In the genomic region with DNA sequence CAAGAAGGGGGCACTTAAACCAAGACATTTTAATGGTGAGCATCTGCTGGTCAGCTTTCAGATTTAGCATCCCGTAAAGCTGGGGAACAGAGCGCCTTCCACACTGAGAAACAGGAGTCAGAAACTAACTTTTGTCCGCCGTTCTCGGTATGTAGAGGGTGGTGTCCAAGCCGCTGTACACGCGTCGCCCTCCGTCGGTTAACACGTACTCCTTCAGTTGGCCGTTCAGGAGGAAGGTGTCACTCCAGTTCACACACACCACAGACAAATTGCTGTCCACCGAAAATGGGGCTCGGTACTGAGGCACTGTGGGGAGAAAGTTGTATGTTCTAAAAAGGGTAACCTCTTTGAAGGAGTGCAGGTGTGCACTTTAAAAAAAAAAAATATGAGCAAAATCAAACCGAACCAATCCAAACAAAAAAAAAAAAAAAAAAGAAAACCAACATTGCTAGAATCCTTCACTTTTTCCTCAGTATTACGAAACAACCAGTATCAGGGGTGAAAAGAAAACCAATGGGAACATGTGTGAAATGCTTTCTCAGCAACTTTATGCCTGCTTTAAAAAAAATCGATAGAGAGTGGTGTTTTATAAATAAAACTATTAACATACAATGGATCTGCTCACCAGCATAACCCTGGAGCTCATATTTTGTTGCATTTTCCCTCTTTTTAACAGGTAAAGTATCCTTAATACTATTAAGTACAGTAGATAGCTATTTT, we compare ENCODE assay signal across 24 cellular contexts.
A peak's percentile ranks its signal among the peaks of the same experiment; 100 is the strongest.
DNase-seq lines count a peak whose midpoint lies in the region; ATAC-seq, FAIRE-seq and TF ChIP-seq lines count a peak whose summit lies in the region.
"Had no signal": no experiment of that assay in that cellular context is flagged by ENCODE, and none has a peak within 500 bp of the region (broad histone marks: within the 10 kb centered on the region; RNA-seq: fewer than 3 reads in every experiment).

No MANE protein-coding gene starts in this region.

- no peak overlapping the region for H4K91ac ChIP-seq in H1 (replicated peaks; ENCODE audit: insufficient read length, low read length)

- H2BK20ac ChIP-seq in H1 (ENCODE audit: low read length) = no peak overlapping the region

- H4K8ac ChIP-seq in H1 (ENCODE audit: extremely low read depth, insufficient read depth, low read length) = no peak overlapping the region

- TF ChIP-seq RAD21 in H1 (IDR thresholded peaks at IDR 0.05 in 1 of 2, conservative IDR thresholded peaks at IDR 0.05 in 1 of 2; ENCODE audit: low read depth in 2 of 2, low read length in 2 of 2) (no peak), HepG2 (CRISPR knock-in tag; IDR thresholded peaks at IDR 0.05) (no peak)

- TF ChIP-seq EP300 in H1 (IDR thresholded peaks at IDR 0.05; ENCODE audit: borderline replicate concordance in 1 of 2, low read depth in 2 of 2, low read length in 2 of 2) (no peak), HepG2 (IDR thresholded peaks at IDR 0.05; ENCODE audit: low read depth in 2 of 2, low read length in 2 of 2) (no peak), HepG2 (CRISPR knock-in tag; IDR thresholded peaks at IDR 0.05; ENCODE audit: borderline replicate concordance) (no peak)

- no peak for FAIRE-seq in H1 (lab: Jason Lieb, UNC)
- no peak for FAIRE-seq in HepG2 (lab: Jason Lieb, UNC)
- FAIRE-seq: A204.1, GM12878, GM12892, GM18507, GM19239 had no signal

- ATAC-seq in GM23338 (no peak), HepG2 (no peak), right lobe of liver (peak in 3 of 4 donors; percentile 4 to 15 (median 6)), GM19455 (IDR thresholded peaks at IDR 0.05; ENCODE audit: unreplicated experiment) (no peak), HG02678 (IDR thresholded peaks at IDR 0.05; ENCODE audit: unreplicated experiment) (no peak)
- ATAC-seq: CD8-positive, alpha-beta T cell; GM12878 had no signal

- H3K23me2 ChIP-seq in H1 (ENCODE audit: low read depth, low read length) = no peaks in the 10 kb centered on the region; the same call in 1 of the 2 replicates

- H3K4me1 Mint-ChIP-seq in GM23338 = peaks cover 21% of the 10 kb centered on the region
- H3K4me1 Mint-ChIP-seq: B cell had no signal

- no peaks in the 10 kb centered on the region for H3K27me3 Mint-ChIP-seq in GM23338 (ENCODE audit: insufficient read depth, low read depth, poor library complexity)
- H3K27me3 Mint-ChIP-seq: B cell had no signal

- no peak overlapping the region for H3K4me3 Mint-ChIP-seq in GM23338
- H3K4me3 Mint-ChIP-seq: B cell; CD4-positive, alpha-beta T cell; CD8-positive, alpha-beta T cell had no signal

- 0 out of 2 replicates have a peak, but pooled peaks cover 4% of the 10 kb centered on the region for H3K9me2 ChIP-seq in GM23338 (ENCODE audit: insufficient read depth)

- H3K27ac Mint-ChIP-seq in GM23338 = no peak overlapping the region
- H3K27ac Mint-ChIP-seq: B cell; CD4-positive, alpha-beta T cell; CD8-positive, alpha-beta T cell had no signal

- H3K27me3 ChIP-seq in GM23338 (ENCODE audit: insufficient read depth) = no peaks in the 10 kb centered on the region
- H3K27me3 ChIP-seq in H1 (replicated peaks in 1 of 4; ENCODE audit: control insufficient read depth in 3 of 4, extremely low read depth in 1 of 4, insufficient read depth in 3 of 4, low read length in 3 of 4) = no peaks in the 10 kb centered on the region
- no peaks in the 10 kb centered on the region for H3K27me3 ChIP-seq in HepG2 (ENCODE audit: control insufficient read depth in 1 of 2, insufficient read depth in 2 of 2, low read length in 2 of 2)
- H3K27me3 ChIP-seq in right lobe of liver = no peaks in the 10 kb centered on the region
- H3K27me3 ChIP-seq in smooth muscle cell (ENCODE audit: low read depth) = no peaks in the 10 kb centered on the region
- H3K27me3 ChIP-seq: BLaER1 treated with 17β-estradiol and CSF1 and Interleukin-3, amounts not matched to agents 10 nM and 100 nM had no signal

- 95% methylated on average over 18 of the region's 18 CpGs; no CpG with 5 or more reads in 1 of the 2 experiments for WGBS in H1 (ENCODE audit: extremely low coverage in 1 of 2, insufficient coverage in 1 of 2, insufficient read length in 1 of 2, insufficient replicate concordance in 2 of 2, low coverage in 1 of 2, low lambda C conversion rate in 2 of 2, missing lambda C conversion rate in 1 of 2), 2 experiments
- WGBS in HepG2 (ENCODE audit: low lambda C conversion rate) = 75% methylated on average over 18 of the region's 18 CpGs
- WGBS in right lobe of liver (ENCODE audit: insufficient coverage, low coverage, low lambda C conversion rate, missing lambda C conversion rate) = 12% methylated on average over 18 of the region's 18 CpGs
- WGBS in smooth muscle cell (ENCODE audit: low lambda C conversion rate) = 94% methylated on average over 18 of the region's 18 CpGs

- H3F3A ChIP-seq in GM23338 (replicated peaks; ENCODE audit: low read depth) (no peaks in the 10 kb centered on the region), smooth muscle cell (ENCODE audit: low read depth) (no peaks in the 10 kb centered on the region)

- no peaks in the 10 kb centered on the region for H3K9me3 Mint-ChIP-seq in GM23338
- H3K9me3 Mint-ChIP-seq: CD4-positive, alpha-beta T cell had no signal

- DNase-seq in GM23338 (ENCODE audit: low spot score) (no peak), H1 (ENCODE audit: low read depth in 1 of 2, low spot score in 2 of 2) (no peak), HepG2 (ENCODE audit: low spot score) (no peak), right lobe of liver (peak in 1 of 3 donors; percentile 53), smooth muscle cell (lab: John Stamatoyannopoulos, UW; ENCODE audit: unreplicated experiment) (no peak), GOT3 (lab: John Stamatoyannopoulos, UW) (no peak)
- DNase-seq: 8988T; AML-193; Caco-2; Calu3; CD4-positive, alpha-beta T cell; CD8-positive, alpha-beta T cell; DMS79 treated with DMSO at 0.1 percent for 48 hours; GF-D8 had no signal

- H3K27ac ChIP-seq in GM23338 (ENCODE audit: low read depth) (no peak overlapping the region), H1 (ENCODE audit: low read depth, low read length) (no peak overlapping the region), HepG2 (ENCODE audit: extremely low read length, insufficient read depth, low read length) (no peak overlapping the region), right lobe of liver (peak overlapping the region; percentile 41 to 95 (median 80)), smooth muscle cell (ENCODE audit: low read depth) (no peak overlapping the region)
- H3K27ac ChIP-seq: BLaER1 treated with 17β-estradiol and CSF1 and Interleukin-3, amounts not matched to agents 10 nM and 100 nM; C4-2B had no signal

- H2BK15ac ChIP-seq in H1 (ENCODE audit: low read length) = no peak overlapping the region

- no peak overlapping the region for H2BK5ac ChIP-seq in H1 (ENCODE audit: low read depth, low read length)

- no peak overlapping the region for H2BK120ac ChIP-seq in H1 (replicated peaks; ENCODE audit: low read depth, low read length)

- no peak overlapping the region for H3K4ac ChIP-seq in H1 (replicated peaks; ENCODE audit: insufficient read length, low read depth, low read length)

- H2AK5ac ChIP-seq in H1 (ENCODE audit: low read depth, low read length) = no peak overlapping the region

- CTCF ChIA-PET in H1 (lab: Charles Lee; ENCODE audit: partially characterized antibody) (interaction anchor here (1.4 kb wide), 1 partner anchor 31 kb away, joined by 3 read pairs; no protein-coding TSS in a partner anchor), HepG2 (lab: Yijun Ruan, JAX; ENCODE audit: low intra/inter-chr PET ratio, low total read pairs) (no interaction called here)

- H3K4me3 ChIP-seq in GM23338 (no peak overlapping the region), H1 (ENCODE audit: extremely low read depth in 1 of 4, insufficient read depth in 2 of 4, low read depth in 3 of 4, low read length in 4 of 4) (no peak overlapping the region), HepG2 (replicated peaks in 1 of 3; ENCODE audit: insufficient read depth in 1 of 3, low read depth in 2 of 3, low read length in 3 of 3) (no peak overlapping the region), right lobe of liver (peak overlapping the region; percentile 1 to 39 (median 31)), smooth muscle cell (no peak overlapping the region)
- H3K4me3 ChIP-seq: BLaER1 treated with 17β-estradiol and CSF1 and Interleukin-3, amounts not matched to agents 10 nM and 100 nM; GM12878 had no signal

- H3K79me2 ChIP-seq in GM23338 (replicated peaks; ENCODE audit: insufficient read depth) (no peaks in the 10 kb centered on the region), H1 (ENCODE audit: control insufficient read depth in 1 of 2, insufficient read depth in 2 of 2, low read length in 2 of 2) (no peaks in the 10 kb centered on the region), HepG2 (ENCODE audit: insufficient read depth, low read length) (no peaks in the 10 kb centered on the region), smooth muscle cell (ENCODE audit: low read depth) (no peaks in the 10 kb centered on the region)

- TF ChIP-seq CTCF in GM23338 (conservative IDR thresholded peaks at IDR 0.05; ENCODE audit: low read depth in 2 of 2) = no peak
- TF ChIP-seq CTCF in H1 (IDR thresholded peaks at IDR 0.05; ENCODE audit: control extremely low read depth in 1 of 3, insufficient read depth in 1 of 3, low read depth in 1 of 3, low read length in 3 of 3) = no peak
- TF ChIP-seq CTCF in HepG2 (CRISPR knock-in tag; IDR thresholded peaks at IDR 0.05) = no peak
- TF ChIP-seq CTCF in right lobe of liver (IDR thresholded peaks at IDR 0.05) = no peak
- no peak for TF ChIP-seq CTCF in smooth muscle cell (IDR thresholded peaks at IDR 0.05; ENCODE audit: borderline replicate concordance, insufficient read depth, poor library complexity, severe bottlenecking)

- no peak overlapping the region for H3K56ac ChIP-seq in H1 (replicated peaks; ENCODE audit: insufficient read length, low read depth, low read length)

- no peak overlapping the region for H2BK12ac ChIP-seq in H1 (ENCODE audit: low read depth, low read length)

- H3K9ac ChIP-seq in H1 (replicated peaks in 1 of 4; ENCODE audit: extremely low read depth in 1 of 4, low read depth in 3 of 4, low read length in 3 of 4) = no peak overlapping the region
- H3K9ac ChIP-seq in HepG2 (ENCODE audit: insufficient read depth, low read depth, low read length) = no peak overlapping the region
- no peak overlapping the region for H3K9ac ChIP-seq in smooth muscle cell (ENCODE audit: low read depth)
- H3K9ac ChIP-seq: BLaER1 treated with 17β-estradiol and CSF1 and Interleukin-3, amounts not matched to agents 10 nM and 100 nM had no signal

- H3K36me3 Mint-ChIP-seq in GM23338 (ENCODE audit: low read depth) = no peaks in the 10 kb centered on the region
- H3K36me3 Mint-ChIP-seq: CD8-positive, alpha-beta T cell had no signal

- no peaks in the 10 kb centered on the region for H3K79me1 ChIP-seq in H1 (ENCODE audit: low read depth, low read length)

- intact Hi-C loops in HepG2 (cut with micrococcal nuclease; ENCODE audit: unreplicated experiment) = no loop called here
- intact Hi-C loops in right lobe of liver (cut with DNase I) = no loop called here

- H3K4me2 ChIP-seq in GM23338 = no peak overlapping the region
- H3K4me2 ChIP-seq in H1 (ENCODE audit: insufficient read depth in 1 of 2, low read depth in 2 of 2, low read length in 2 of 2) = no peak overlapping the region
- H3K4me2 ChIP-seq in HepG2 (ENCODE audit: low read depth, low read length) = no peak overlapping the region
- no peak overlapping the region for H3K4me2 ChIP-seq in smooth muscle cell
- H3K4me2 ChIP-seq: BLaER1 treated with 17β-estradiol and CSF1 and Interleukin-3, amounts not matched to agents 10 nM and 100 nM had no signal

- H4K20me1 ChIP-seq in GM23338 (replicated peaks; ENCODE audit: insufficient read depth) (no peaks in the 10 kb centered on the region), H1 (replicated peaks in 1 of 2; ENCODE audit: control insufficient read depth in 1 of 2, insufficient read depth in 2 of 2, low read length in 2 of 2) (no peaks in the 10 kb centered on the region), HepG2 (ENCODE audit: insufficient read depth, low read length) (no peaks in the 10 kb centered on the region), smooth muscle cell (ENCODE audit: low read depth) (no peaks in the 10 kb centered on the region)
- H4K20me1 ChIP-seq: BLaER1 treated with 17β-estradiol and CSF1 and Interleukin-3, amounts not matched to agents 10 nM and 100 nM had no signal

- no peaks in the 10 kb centered on the region for H3K9me3 ChIP-seq in H1 (ENCODE audit: insufficient read depth in 2 of 2, low read depth in 1 of 2, low read length in 1 of 2)
- no peaks in the 10 kb centered on the region for H3K9me3 ChIP-seq in HepG2 (ENCODE audit: low read length)
- H3K9me3 ChIP-seq in right lobe of liver = no peaks in the 10 kb centered on the region
- H3K9me3 ChIP-seq in smooth muscle cell (replicated peaks; ENCODE audit: low read depth) = no peaks in the 10 kb centered on the region
- H3K9me3 ChIP-seq: BLaER1 treated with 17β-estradiol and CSF1 and Interleukin-3, amounts not matched to agents 10 nM and 100 nM; Caco-2 had no signal

- no TSS peak for BruUV-seq in HepG2 (replicated peaks; lab: Mats Ljungman, UMichigan)

- POLR2A ChIA-PET in H1 (lab: Charles Lee; ENCODE audit: partially characterized antibody) = no interaction called here
- POLR2A ChIA-PET in HepG2 (lab: Yijun Ruan, JAX) = no interaction called here

- in situ Hi-C loops in HepG2 (cut with HindIII; ENCODE audit: extremely low pct_ligation_motif_present, low pct_unique_long_range_greater_than_20kb) = no loop called here

- H3K14ac ChIP-seq in H1 (ENCODE audit: insufficient read length) = no peak overlapping the region

- no peak overlapping the region for H4K5ac ChIP-seq in H1 (ENCODE audit: insufficient read length, low read depth, low read length)

- H3K4me1 ChIP-seq in GM23338 (ENCODE audit: insufficient read depth) (no peaks in the 10 kb centered on the region), H1 (replicated peaks in 1 of 4; ENCODE audit: control insufficient read depth in 3 of 4, insufficient read depth in 4 of 4, low read length in 3 of 4) (peaks cover 3 to 11% (median 6%) of the 10 kb centered on the region in 4 experiments; a peak in 3 of 7 replicates), HepG2 (ENCODE audit: insufficient read depth, low read length) (peaks cover 39% of the 10 kb centered on the region), right lobe of liver (peaks cover 0 to 81% (median 37%) of the 10 kb centered on the region in 4 donors), smooth muscle cell (ENCODE audit: low read depth) (no peaks in the 10 kb centered on the region)
- H3K4me1 ChIP-seq: BLaER1 treated with 17β-estradiol and CSF1 and Interleukin-3, amounts not matched to agents 10 nM and 100 nM had no signal

- H3K18ac ChIP-seq in H1 (ENCODE audit: extremely low read depth, low read length) = no peak overlapping the region

- peak overlapping the region; percentile 28; the same call in 1 of the 2 replicates for H2AFZ ChIP-seq in GM23338
- H2AFZ ChIP-seq in H1 (ENCODE audit: low read length) = 0 out of 2 replicates have a peak overlapping the region, but pooled peaks have one; percentile 55
- H2AFZ ChIP-seq in HepG2 (ENCODE audit: low read length) = no peak overlapping the region
- no peak overlapping the region for H2AFZ ChIP-seq in smooth muscle cell (ENCODE audit: low read depth)

- H3K23ac ChIP-seq in H1 (ENCODE audit: insufficient read length) = no peak overlapping the region

- TF ChIP-seq POLR2A in H1 (IDR thresholded peaks at IDR 0.05; ENCODE audit: control extremely low read depth in 1 of 2, low read depth in 2 of 2, low read length in 2 of 2) (no peak), HepG2 (IDR thresholded peaks at IDR 0.05; ENCODE audit: insufficient read depth in 1 of 2, low read depth in 2 of 2, low read length in 2 of 2) (no peak), right lobe of liver (IDR thresholded peaks at IDR 0.05) (no peak)

- H3K36me3 ChIP-seq in GM23338 (ENCODE audit: insufficient read depth) (no peaks in the 10 kb centered on the region), H1 (ENCODE audit: control insufficient read depth in 2 of 4, insufficient read depth in 4 of 4, low read length in 3 of 4) (no peaks in the 10 kb centered on the region), HepG2 (replicated peaks in 1 of 2; ENCODE audit: control insufficient read depth in 1 of 2, insufficient read depth in 2 of 2, low read length in 2 of 2) (no peaks in the 10 kb centered on the region), right lobe of liver (no peaks in the 10 kb centered on the region), smooth muscle cell (ENCODE audit: low read depth) (no peaks in the 10 kb centered on the region)
- H3K36me3 ChIP-seq: BLaER1 treated with 17β-estradiol and CSF1 and Interleukin-3, amounts not matched to agents 10 nM and 100 nM had no signal

Comparison
In these comparisons a context has a peak if more than half of its experiments do, and no peak if none do; other contexts are left out.
1. ATAC-seq: peak in right lobe of liver (3 of 4); none in GM23338 (single experiment), HepG2 (single experiment), GM19455 (single experiment) and HG02678 (single experiment).
2. H3K27ac ChIP-seq: peak in right lobe of liver (3 of 3); none in GM23338 (single experiment), H1 (single experiment), HepG2 (single experiment) and smooth muscle cell (single experiment).
3. H3K4me3 ChIP-seq: peak in right lobe of liver (3 of 3); none in GM23338 (single experiment), H1 (0 of 4), HepG2 (0 of 3) and smooth muscle cell (single experiment).
4. H2AFZ ChIP-seq: peak in GM23338 (single experiment) and H1 (single experiment); none in HepG2 (single experiment) and smooth muscle cell (single experiment).